Comparison of ENCODE assay signal across 8 cellular contexts in genomic region chr15:73240864-73241499, GRCh38.
DNase-seq lines count a peak whose midpoint lies in the region; ATAC-seq lines count a peak whose summit lies in the region.

No MANE protein-coding gene starts in this region.

- peak; percentile 36 for DNase-seq in SIG-M5 treated with dmso at 0.1 percent for 504 hours (lab: John Stamatoyannopoulos, UW; ENCODE audit: unreplicated experiment)
- DNase-seq in SIG-M5 (lab: John Stamatoyannopoulos, UW), result no peak
- peak; percentile 41 for DNase-seq in NCI-H2171 (lab: John Stamatoyannopoulos, UW)
- peak; percentile 70 for DNase-seq in activated CD4-positive, CD25-positive, alpha-beta regulatory T cell treated with anti-CD3 and anti-CD28 coated beads, Interleukin-2, amount 50 U/mL, for 72 hours
- DNase-seq in cerebellar cortex (ENCODE audit: low spot score), result peak; percentile 77
- DNase-seq in left colon, result peak; percentile 49 to 77
- DNase-seq in stimulated activated CD4-positive, alpha-beta T cell treated with anti-CD3 and anti-CD28 coated beads, Interleukin-4, amount 100 ng/mL, for 24 hours, result peak; percentile 81

- intact Hi-C loops in left colon (cut with DNase I, micrococcal nuclease), result no loop called here

- ATAC-seq in left colon (peak; percentile 71), HG03378 (IDR thresholded peaks at IDR 0.05; ENCODE audit: unreplicated experiment) (no peak)
